In the genomic region with DNA sequence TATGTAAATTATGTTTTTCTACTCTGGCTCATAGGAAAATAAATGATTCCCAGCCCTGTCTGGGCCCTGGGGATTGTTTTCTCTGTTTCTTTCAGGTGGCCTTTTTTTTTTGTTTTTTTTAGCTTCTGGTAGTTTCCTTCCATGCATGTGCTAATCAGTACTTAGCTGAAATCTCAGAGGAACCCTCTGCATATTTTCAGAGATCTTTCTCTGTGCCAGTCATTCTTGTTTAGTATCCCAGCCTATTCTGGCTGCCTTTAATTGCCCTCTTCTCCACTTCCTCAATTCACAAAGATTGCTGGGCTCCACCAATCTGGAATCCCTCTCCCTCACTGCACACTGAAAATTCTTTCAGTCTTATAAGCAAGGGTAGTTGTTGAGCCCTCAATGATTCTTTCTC, we compare ENCODE assay signal across 20 cellular contexts. TPM values are rescaled to one million over a fixed set of nuclear protein-coding genes. Genes with fewer than 3 reads are reported as not detected.
DNase-seq lines count a peak whose midpoint lies in the region; ATAC-seq and TF ChIP-seq lines count a peak whose summit lies in the region.
"Had no signal": no experiment of that assay in that cellular context is flagged by ENCODE, and none has a peak within 500 bp of the region (broad histone marks: within the 10 kb centered on the region; RNA-seq: fewer than 3 reads in every experiment).

No MANE protein-coding gene starts in this region.

- H3K27me3 ChIP-seq in cardiac muscle cell (no peaks in the 10 kb centered on the region), NT2/D1 (ENCODE audit: insufficient read depth, insufficient read length) (no peaks in the 10 kb centered on the region), sigmoid colon (no peaks in the 10 kb centered on the region)
- H3K27me3 ChIP-seq: esophagus squamous epithelium, uterus had no signal

- H3K27ac ChIP-seq in cardiac muscle cell = peak overlapping the region; percentile 42
- H3K27ac ChIP-seq in sigmoid colon = no peak overlapping the region
- H3K27ac ChIP-seq: esophagus squamous epithelium, uterus had no signal

- H3K4me3 ChIP-seq in cardiac muscle cell (no peak overlapping the region), NT2/D1 (ENCODE audit: insufficient read length, low read depth) (no peak overlapping the region), sigmoid colon (no peak overlapping the region)
- H3K4me3 ChIP-seq: esophagus squamous epithelium, uterus had no signal

- TF ChIP-seq CTCF in cardiac muscle cell (IDR thresholded peaks at IDR 0.05; ENCODE audit: low read depth, low read length) (no peak), sigmoid colon (IDR thresholded peaks at IDR 0.05) (no peak)

- no peak for TF ChIP-seq POLR2A in sigmoid colon (IDR thresholded peaks at IDR 0.05)

- ATAC-seq in Right ventricle myocardium inferior = no peak
- ATAC-seq: Panc1; stimulated activated naive CD8-positive, alpha-beta T cell treated with anti-CD3 and anti-CD28 coated beads, Interleukin-15, Interleukin-2, amounts not matched to agents 100 U/mL and 50 U/mL, for 24 hours had no signal

- H3K36me3 ChIP-seq in cardiac muscle cell (no peaks in the 10 kb centered on the region), NT2/D1 (ENCODE audit: insufficient read depth, insufficient read length, low read length) (peaks cover 16% of the 10 kb centered on the region), sigmoid colon (peaks cover 0 to 14% (median 1%) of the 10 kb centered on the region in 4 donors)
- H3K36me3 ChIP-seq: uterus had no signal

- H3K9ac ChIP-seq in NT2/D1 (ENCODE audit: insufficient read length, low read depth) = no peak overlapping the region

- TF ChIP-seq EP300 in sigmoid colon (IDR thresholded peaks at IDR 0.05) = no peak

- intact Hi-C loops in Right ventricle myocardium inferior (cut with DNase I) = no loop called here
- intact Hi-C loops in sigmoid colon (cut with DNase I) = no loop called here

- no peaks in the 10 kb centered on the region for H3K9me3 ChIP-seq in cardiac muscle cell (ENCODE audit: low read depth)
- H3K9me3 ChIP-seq in NT2/D1 (ENCODE audit: insufficient read depth, low read length) = no peaks in the 10 kb centered on the region
- no peaks in the 10 kb centered on the region for H3K9me3 ChIP-seq in sigmoid colon
- H3K9me3 ChIP-seq: esophagus squamous epithelium, uterus had no signal

- H3K4me1 ChIP-seq in cardiac muscle cell (ENCODE audit: low read depth) = peaks cover 9% of the 10 kb centered on the region
- H3K4me1 ChIP-seq in NT2/D1 (ENCODE audit: insufficient read depth, insufficient read length) = no peaks in the 10 kb centered on the region
- H3K4me1 ChIP-seq in sigmoid colon = peaks cover 0 to 11% (median 1%) of the 10 kb centered on the region in 4 donors
- H3K4me1 ChIP-seq: esophagus squamous epithelium, uterus had no signal

- peak in 1 of 2 donors; percentile 10 for DNase-seq in cardiac muscle cell (ENCODE audit: low read depth in 1 of 2, low spot score in 1 of 2)
- no peak for DNase-seq in Right ventricle myocardium inferior (ENCODE audit: missing footprints)
- DNase-seq in NT2/D1 (ENCODE audit: low read depth, low spot score) = peak; percentile 33
- peak; percentile 44 for DNase-seq in fibroblast of gingiva (ENCODE audit: low read depth)
- peak; percentile 8 for DNase-seq in stromal cell of bone marrow (ENCODE audit: low read depth)
- DNase-seq in activated CD8-positive, alpha-beta memory T cell treated with anti-CD3 and anti-CD28 coated beads, Interleukin-2, amount 50 U/mL, for 4 hours = no peak
- DNase-seq in sigmoid colon = no peak
- no peak for DNase-seq in cerebellum (ENCODE audit: low spot score)
- DNase-seq: ACHN; activated CD4-positive, alpha-beta T cell treated with anti-CD3 and anti-CD28 coated beads, Interleukin-2, amount 50 U/mL, for 48 hours; amygdala; cortex of kidney; esophagus squamous epithelium; hippocampal formation; NCI-H187 treated with DMSO at 0.1 percent for 48 hours; NCI-H510A; stimulated activated CD4-positive, alpha-beta T cell treated with anti-CD3 and anti-CD28 coated beads, Interleukin-12 subunit alpha, Interleukin-12 subunit beta, amount 100 ng/mL, for 4 hours; stimulated activated naive CD8-positive, alpha-beta T cell treated with anti-CD3 and anti-CD28 coated beads, Interleukin-15, Interleukin-2, amounts not matched to agents 100 U/mL and 50 U/mL, for 24 hours; uterus had no signal

RNA-seq across cellular contexts. Expression of gene CNOT2, which starts 46.9 kb away (rescaled TPM):
- total RNA-seq in cardiac muscle cell (88.2 and 113 TPM in 2 replicates), Right ventricle myocardium inferior (36.5 TPM), sigmoid colon (100 to 1,000 TPM in 3 of 4 donors, 10 to 100 TPM in 1; 98.8 to 171 (median 123) TPM), cerebellum (223 TPM)
- polyA plus RNA-seq in cardiac muscle cell (77.6 and 98.8 TPM in 2 replicates), sigmoid colon (10 to 100 TPM; 36.7 to 51.3 (median 51.1) TPM)

Comparison
In these comparisons a context has a peak if more than half of its experiments do, and no peak if none do; other contexts are left out.
1. DNase-seq: peak in NT2/D1 (single experiment), fibroblast of gingiva (single experiment) and stromal cell of bone marrow (single experiment); none in Right ventricle myocardium inferior (single experiment), activated CD8-positive, alpha-beta memory T cell treated with anti-CD3 and anti-CD28 coated beads, Interleukin-2, amount 50 U/mL, for 4 hours (single experiment), sigmoid colon (single experiment) and cerebellum (single experiment).